In the genomic region with DNA sequence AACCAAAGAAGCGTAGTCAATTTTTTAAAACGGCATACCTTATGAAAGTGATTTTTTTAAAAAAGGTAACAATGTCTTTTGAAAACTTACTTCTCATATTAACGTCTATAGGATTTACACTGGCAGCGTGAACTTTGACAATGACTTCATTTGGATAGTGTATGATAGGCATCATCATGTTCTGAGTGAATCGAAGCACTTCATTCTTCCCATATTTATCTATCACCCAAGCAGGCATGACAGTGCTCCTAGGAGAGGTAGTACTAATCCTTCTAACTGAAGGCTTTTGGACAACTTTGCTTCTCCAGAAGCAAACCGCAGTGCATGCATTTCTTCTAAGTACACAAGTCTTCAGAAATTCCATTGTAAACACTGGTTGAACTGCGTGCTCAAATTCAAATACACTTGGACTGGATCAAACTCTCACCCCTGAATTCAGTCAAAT, we compare ENCODE assay signal across 8 cellular contexts. TPM values are rescaled to one million over a fixed set of nuclear protein-coding genes. Genes with fewer than 3 reads are reported as not detected.
DNase-seq lines count a peak whose midpoint lies in the region; ATAC-seq, FAIRE-seq and TF ChIP-seq lines count a peak whose summit lies in the region.

No MANE protein-coding gene starts in this region.

- H3K4me1 Mint-ChIP-seq in activated CD8-positive, alpha-beta memory T cell treated with anti-CD3 and anti-CD28 coated beads, Interleukin-2, amount 10 ng/mL, durations not matched to agents 7 days and 5 days: peaks cover 36% of the 10 kb centered on the region
- H3K4me1 Mint-ChIP-seq in activated naive CD8-positive, alpha-beta T cell treated with anti-CD3 and anti-CD28 coated beads, Interleukin-2, amount 50 U/mL, for 24 hours: peaks cover 47% of the 10 kb centered on the region

- FAIRE-seq in kidney (lab: Jason Lieb, UNC) (no peak), H54 (lab: Jason Lieb, UNC) (no peak)

- CTCF ChIA-PET in activated CD8-positive, alpha-beta memory T cell treated with anti-CD3 and anti-CD28 coated beads, Interleukin-2, amount 10 ng/mL, durations not matched to agents 7 days and 5 days (lab: Charles Lee): interaction anchor here (0.8 to 1.6 kb wide), 4 partner anchors 10 to 464 kb away, joined by 3 read pairs; no protein-coding TSS in a partner anchor

- peak overlapping the region; percentile 72 to 77 for H3K9ac ChIP-seq in kidney (ENCODE audit: low read length in 2 of 2)
- H3K9ac ChIP-seq in subcutaneous abdominal adipose tissue (ENCODE audit: low read length in 5 of 5): peak overlapping the region; percentile 92 to 99 (median 95)

- H3K4me3 Mint-ChIP-seq in activated CD8-positive, alpha-beta memory T cell treated with anti-CD3 and anti-CD28 coated beads, Interleukin-2, amount 10 ng/mL, durations not matched to agents 7 days and 5 days: peak overlapping the region; percentile 83
- peak overlapping the region; percentile 97 for H3K4me3 Mint-ChIP-seq in activated naive CD8-positive, alpha-beta T cell treated with anti-CD3 and anti-CD28 coated beads, Interleukin-2, amount 50 U/mL, for 24 hours

- intact Hi-C loops in kidney (cut with DNase I): no loop called here

- TF ChIP-seq CTCF in kidney (IDR thresholded peaks at IDR 0.05; ENCODE audit: borderline replicate concordance, extremely low read depth, insufficient read depth): no peak

- no peaks in the 10 kb centered on the region for H3K27me3 ChIP-seq in subcutaneous abdominal adipose tissue (ENCODE audit: control insufficient read depth in 5 of 5, insufficient read depth in 4 of 5, low read length in 5 of 5)

- peak overlapping the region; percentile 82 to 97 for H3K4me3 ChIP-seq in kidney (ENCODE audit: low read length in 2 of 2)
- peak overlapping the region; percentile 87 to 99 (median 97) for H3K4me3 ChIP-seq in subcutaneous abdominal adipose tissue (ENCODE audit: low read depth in 1 of 5, low read length in 5 of 5)

- H3K27me3 Mint-ChIP-seq in activated CD8-positive, alpha-beta memory T cell treated with anti-CD3 and anti-CD28 coated beads, Interleukin-2, amount 10 ng/mL, durations not matched to agents 7 days and 5 days: no peaks in the 10 kb centered on the region
- H3K27me3 Mint-ChIP-seq in activated naive CD8-positive, alpha-beta T cell treated with anti-CD3 and anti-CD28 coated beads, Interleukin-2, amount 50 U/mL, for 24 hours: no peaks in the 10 kb centered on the region

- ATAC-seq in activated CD8-positive, alpha-beta memory T cell treated with anti-CD3 and anti-CD28 coated beads, Interleukin-2, amount 10 ng/mL, durations not matched to agents 7 days and 5 days: peak; percentile 4
- ATAC-seq in HG03432 (IDR thresholded peaks at IDR 0.05; ENCODE audit: unreplicated experiment) (peak; percentile 6), GM18867 (IDR thresholded peaks at IDR 0.05; ENCODE audit: unreplicated experiment) (no peak)
- peak; percentile 16 for ATAC-seq in activated naive CD8-positive, alpha-beta T cell treated with anti-CD3 and anti-CD28 coated beads, Interleukin-2, amount 50 U/mL, for 24 hours

- H3K9me3 ChIP-seq in kidney (ENCODE audit: control insufficient read depth in 1 of 2, low read length in 2 of 2) (no peaks in the 10 kb centered on the region), subcutaneous abdominal adipose tissue (ENCODE audit: control insufficient read depth in 5 of 5, low read length in 5 of 5) (no peaks in the 10 kb centered on the region)

- H3K27ac Mint-ChIP-seq in activated CD8-positive, alpha-beta memory T cell treated with anti-CD3 and anti-CD28 coated beads, Interleukin-2, amount 10 ng/mL, durations not matched to agents 7 days and 5 days: peak overlapping the region; percentile 89
- H3K27ac Mint-ChIP-seq in activated naive CD8-positive, alpha-beta T cell treated with anti-CD3 and anti-CD28 coated beads, Interleukin-2, amount 50 U/mL, for 24 hours: peak overlapping the region; percentile 98

- H3K27ac ChIP-seq in kidney (ENCODE audit: low read depth in 2 of 2, low read length in 2 of 2): peak overlapping the region; percentile 72 to 79
- peak overlapping the region; percentile 89 for H3K27ac ChIP-seq in subcutaneous abdominal adipose tissue (ENCODE audit: low read depth, low read length)

- H3K4me1 ChIP-seq in kidney (ENCODE audit: control insufficient read depth in 1 of 2, insufficient read depth in 1 of 2, low read depth in 1 of 2, low read length in 2 of 2): peaks cover 3 to 7% of the 10 kb centered on the region in 2 donors
- peaks cover 0 to 17% (median 16%) of the 10 kb centered on the region in 5 donors for H3K4me1 ChIP-seq in subcutaneous abdominal adipose tissue (ENCODE audit: control insufficient read depth in 5 of 5, insufficient read depth in 5 of 5, low read length in 5 of 5)

- peaks cover 8% of the 10 kb centered on the region for H3K36me3 Mint-ChIP-seq in activated CD8-positive, alpha-beta memory T cell treated with anti-CD3 and anti-CD28 coated beads, Interleukin-2, amount 10 ng/mL, durations not matched to agents 7 days and 5 days
- H3K36me3 Mint-ChIP-seq in activated naive CD8-positive, alpha-beta T cell treated with anti-CD3 and anti-CD28 coated beads, Interleukin-2, amount 50 U/mL, for 24 hours (ENCODE audit: low read depth): peaks cover 11% of the 10 kb centered on the region

- no peak for DNase-seq in activated CD8-positive, alpha-beta memory T cell treated with anti-CD3 and anti-CD28 coated beads, Interleukin-2, amount 10 ng/mL, durations not matched to agents 7 days and 5 days
- no peak for DNase-seq in activated CD8-positive, alpha-beta memory T cell treated with anti-CD3 and anti-CD28 coated beads, Interleukin-2, amount 50 U/mL, for 48 hours
- DNase-seq in activated naive CD8-positive, alpha-beta T cell treated with anti-CD3 and anti-CD28 coated beads, Interleukin-2, amount 50 U/mL, for 24 hours: no peak
- no peak for DNase-seq in kidney
- DNase-seq in H54 (ENCODE audit: insufficient read length, low spot score): no peak

- H3K36me3 ChIP-seq in kidney (ENCODE audit: control insufficient read depth in 1 of 2, insufficient read depth in 2 of 2, low read length in 2 of 2): no peaks in the 10 kb centered on the region
- no peaks in the 10 kb centered on the region for H3K36me3 ChIP-seq in subcutaneous abdominal adipose tissue (ENCODE audit: control insufficient read depth in 5 of 5, insufficient read depth in 5 of 5, low read length in 5 of 5)

- H3K9me3 Mint-ChIP-seq in activated CD8-positive, alpha-beta memory T cell treated with anti-CD3 and anti-CD28 coated beads, Interleukin-2, amount 10 ng/mL, durations not matched to agents 7 days and 5 days (ENCODE audit: low read depth): no peaks in the 10 kb centered on the region
- H3K9me3 Mint-ChIP-seq in activated naive CD8-positive, alpha-beta T cell treated with anti-CD3 and anti-CD28 coated beads, Interleukin-2, amount 50 U/mL, for 24 hours: no peaks in the 10 kb centered on the region

- TF ChIP-seq POLR2A in H54 (IDR thresholded peaks at IDR 0.05; ENCODE audit: low read depth, low read length): no peak

RNA-seq across cellular contexts. Expression of a gene that starts 0.6 kb away (rescaled TPM):
- total RNA-seq in activated CD8-positive, alpha-beta memory T cell treated with anti-CD3 and anti-CD28 coated beads, Interleukin-2, amount 10 ng/mL, durations not matched to agents 7 days and 5 days: 10 to 100 TPM in 1 of 2 experiments, 1 to 10 TPM in 1; 9.4 to 10.7 TPM
- 8.9 TPM for total RNA-seq in kidney
- polyA plus RNA-seq in kidney (ENCODE audit: insufficient read depth, low read depth, low replicate concordance): 19.3 TPM

RNA-seq across cellular contexts. Expression of a gene that starts 0.7 kb away (rescaled TPM):
- total RNA-seq in activated CD8-positive, alpha-beta memory T cell treated with anti-CD3 and anti-CD28 coated beads, Interleukin-2, amount 10 ng/mL, durations not matched to agents 7 days and 5 days: 10 to 100 TPM; 13.5 to 16.3 TPM
- total RNA-seq in kidney: 18.0 TPM
- 12.5 TPM for polyA plus RNA-seq in kidney (ENCODE audit: insufficient read depth, low read depth, low replicate concordance)
